ENCODE assay signal across 29 cellular contexts in genomic region chr12:120982659-120983058, GRCh38. TPM values are rescaled to one million over a fixed set of nuclear protein-coding genes. Genes with fewer than 3 reads are reported as not detected.
"Had no signal": no experiment of that assay in that cellular context is flagged by ENCODE, and none has a peak within 500 bp of the region (broad histone marks: within the 10 kb centered on the region; RNA-seq: fewer than 3 reads in every experiment).

No MANE protein-coding gene starts in this region.

- H3K4me2 ChIP-seq: KMS-11, SK-N-SH had no signal

- H3K9me3 ChIP-seq: breast epithelium, Peyer's patch, SJCRH30, SK-N-SH had no signal

- DNase-seq: activated CD4-positive, alpha-beta memory T cell treated with anti-CD3 and anti-CD28 coated beads, Interleukin-2, amount 10 ng/mL, durations not matched to agents 7 days and 5 days; activated CD4-positive, alpha-beta T cell treated with anti-CD3 and anti-CD28 coated beads for 36 hours; activated CD4-positive, alpha-beta T cell treated with anti-CD3 and anti-CD28 coated beads, Interleukin-2, amount 50 U/mL, for 1 hour; activated gamma-delta T cell treated with Interleukin-2 at 50 U/mL for 16 hours; activated naive CD4-positive, alpha-beta T cell treated with anti-CD3 and anti-CD28 coated beads, Interleukin-2, amount 10 ng/mL, durations not matched to agents 7 days and 5 days; activated naive CD8-positive, alpha-beta T cell treated with anti-CD3 and anti-CD28 coated beads for 36 hours; activated T-cell treated with anti-CD3 and anti-CD28 coated beads for 4 hours; activated T-cell treated with anti-CD3 and anti-CD28 coated beads, Interleukin-2, amount 50 U/mL, for 48 hours; caudate nucleus; MV-4-11; NCI-H1092 treated with DMSO at 0.1 percent for 48 hours; NCI-H1417 treated with DMSO at 0.1 percent for 48 hours; NCI-H1694; NCI-H2029; NCI-H510A treated with DMSO at 0.1 percent for 48 hours; NCI-H69; Peyer's patch; Right ventricle myocardium superior; SJCRH30; SK-N-SH; T-helper 1 cell; WERI-Rb-1 had no signal

- H3K27ac ChIP-seq: breast epithelium, KMS-11, RWPE1, SJCRH30, WERI-Rb-1 had no signal

- ATAC-seq: activated CD4-positive, alpha-beta T cell treated with anti-CD3 and anti-CD28 coated beads for 36 hours had no signal

- H3K36me3 ChIP-seq: breast epithelium, Peyer's patch, SJCRH30, WERI-Rb-1 had no signal

- H3K27me3 ChIP-seq: breast epithelium, Peyer's patch had no signal

- H3K9ac ChIP-seq: KMS-11, SK-N-SH had no signal

- H3K4me3 ChIP-seq: breast epithelium, Peyer's patch, SJCRH30 had no signal

- H3K4me1 ChIP-seq: breast epithelium, SJCRH30 had no signal

RNA-seq across cellular contexts. Expression of gene HNF1A, which starts 4.3 kb away (rescaled TPM):
- total RNA-seq: activated CD4-positive, alpha-beta memory T cell treated with anti-CD3 and anti-CD28 coated beads, Interleukin-2, amount 10 ng/mL, durations not matched to agents 7 days and 5 days; activated CD4-positive, alpha-beta T cell treated with anti-CD3 and anti-CD28 coated beads for 36 hours; activated CD8-positive, alpha-beta memory T cell treated with anti-CD3 and anti-CD28 coated beads for 36 hours; activated naive CD8-positive, alpha-beta T cell treated with anti-CD3 and anti-CD28 coated beads for 36 hours; activated T-helper 2 cell treated with anti-CD3 and anti-CD28 coated beads, Interferon-gamma antibody, Interleukin-2, Interleukin-4, amounts not matched to agents 10 μg/mL and 5 μg/mL and 100 μg/mL, durations not matched to agents 14 hours and 24 hours and 36 hours; MCF 10A; Right ventricle myocardium superior; T-helper 2 cell treated with Interferon-gamma antibody and Interleukin-4, amounts not matched to agents 100 ng/mL and 5 ng/mL, for 36 hours had no signal
- polyA plus RNA-seq: SK-N-SH had no signal

RNA-seq across cellular contexts. Expression of gene OASL, which starts 56.4 kb away (rescaled TPM):
- total RNA-seq: SJCRH30 had no signal
